13 cellular contexts compared by ENCODE assay signal in the genomic region with DNA sequence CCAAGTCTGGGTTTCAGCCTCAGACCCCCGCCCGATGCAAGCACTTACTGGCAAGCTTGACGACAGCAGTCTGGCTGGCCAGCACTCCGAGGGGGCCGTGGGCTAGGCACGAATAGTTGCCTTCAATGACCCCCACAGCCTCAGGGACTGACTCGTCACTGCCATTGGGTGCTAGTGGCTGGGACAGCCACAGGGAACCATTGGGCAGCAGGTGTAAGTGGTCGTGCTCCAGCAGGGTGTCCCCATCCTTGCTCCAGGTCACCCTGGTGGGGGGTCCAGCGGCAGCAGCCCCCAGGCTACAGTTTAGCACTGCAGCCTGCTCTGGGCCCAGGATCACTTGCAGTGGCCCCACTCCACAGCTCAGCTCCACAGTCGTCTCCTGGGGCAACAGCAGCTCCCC. TPM values are rescaled to one million over a fixed set of nuclear protein-coding genes. Genes with fewer than 3 reads are reported as not detected.
DNase-seq lines count a peak whose midpoint lies in the region; ATAC-seq and TF ChIP-seq lines count a peak whose summit lies in the region.
"Had no signal": no experiment of that assay in that cellular context is flagged by ENCODE, and none has a peak within 500 bp of the region (broad histone marks: within the 10 kb centered on the region; RNA-seq: fewer than 3 reads in every experiment).

No MANE protein-coding gene starts in this region.

- no peak overlapping the region for H4K8ac ChIP-seq in mesenchymal stem cell (ENCODE audit: low read length)

- intact Hi-C loops in psoas muscle (cut with DNase I), result no loop called here

- H2BK15ac ChIP-seq in mesenchymal stem cell (ENCODE audit: low read depth, poor library complexity, severe bottlenecking), result no peak overlapping the region

- H3K27ac ChIP-seq in GM23338 (ENCODE audit: low read depth) (no peak overlapping the region), mesenchymal stem cell (ENCODE audit: low read length, poor library complexity, severe bottlenecking) (peak overlapping the region; percentile 97), psoas muscle (peak overlapping the region; percentile 33)
- H3K27ac ChIP-seq: BLaER1 treated with 17β-estradiol and CSF1 and Interleukin-3, amounts not matched to agents 10 nM and 100 nM had no signal

- H2BK5ac ChIP-seq in mesenchymal stem cell (ENCODE audit: low read depth, low read length, poor library complexity, severe bottlenecking), result peak overlapping the region; percentile 0

- no peaks in the 10 kb centered on the region for H3K36me3 ChIP-seq in GM23338 (ENCODE audit: insufficient read depth)
- H3K36me3 ChIP-seq in mesenchymal stem cell (ENCODE audit: control insufficient read depth in 1 of 2, insufficient read depth in 2 of 2, low read depth in 1 of 2, low read length in 2 of 2), result peaks cover 0 to 3% of the 10 kb centered on the region in 2 experiments
- no peaks in the 10 kb centered on the region for H3K36me3 ChIP-seq in psoas muscle (ENCODE audit: insufficient read depth in 1 of 2, low read depth in 1 of 2)
- H3K36me3 ChIP-seq: BLaER1 treated with 17β-estradiol and CSF1 and Interleukin-3, amounts not matched to agents 10 nM and 100 nM had no signal

- H3K4ac ChIP-seq in mesenchymal stem cell (ENCODE audit: low read depth in 1 of 2, low read length in 2 of 2), result no peak overlapping the region

- H3K27me3 Mint-ChIP-seq in GM23338 (ENCODE audit: insufficient read depth, low read depth, poor library complexity), result peaks cover 21% of the 10 kb centered on the region
- H3K27me3 Mint-ChIP-seq in brain, result peaks cover 2% of the 10 kb centered on the region

- peaks cover 12% of the 10 kb centered on the region for H3K36me3 Mint-ChIP-seq in GM23338 (ENCODE audit: low read depth)
- peaks cover 6% of the 10 kb centered on the region for H3K36me3 Mint-ChIP-seq in brain
- H3K36me3 Mint-ChIP-seq: CD4-positive, CD25-positive, alpha-beta regulatory T cell had no signal

- no peak overlapping the region for H2AFZ ChIP-seq in GM23338
- H2AFZ ChIP-seq in mesenchymal stem cell (ENCODE audit: low read depth, low read length), result no peak overlapping the region

- H3K4me1 ChIP-seq in GM23338 (ENCODE audit: insufficient read depth) (peaks cover 41% of the 10 kb centered on the region), mesenchymal stem cell (ENCODE audit: control insufficient read depth, insufficient read depth, low read depth, low read length) (peaks cover 56% of the 10 kb centered on the region), psoas muscle (peaks cover 43% of the 10 kb centered on the region)

- H4K20me1 ChIP-seq in GM23338 (replicated peaks; ENCODE audit: insufficient read depth), result no peaks in the 10 kb centered on the region

- H2AK5ac ChIP-seq in mesenchymal stem cell (ENCODE audit: low read length, severe bottlenecking), result peak overlapping the region; percentile 99

- no peak for TF ChIP-seq CTCF in GM23338 (conservative IDR thresholded peaks at IDR 0.05; ENCODE audit: low read depth in 2 of 2)
- no peak for TF ChIP-seq CTCF in brain (conservative IDR thresholded peaks at IDR 0.05)
- no peak for TF ChIP-seq CTCF in psoas muscle (IDR thresholded peaks at IDR 0.05)

- no peaks in the 10 kb centered on the region for H3K9me3 ChIP-seq in mesenchymal stem cell (ENCODE audit: control insufficient read depth, low read length)
- no peaks in the 10 kb centered on the region for H3K9me3 ChIP-seq in psoas muscle
- H3K9me3 ChIP-seq: BLaER1 treated with 17β-estradiol and CSF1 and Interleukin-3, amounts not matched to agents 10 nM and 100 nM had no signal

- H3F3A ChIP-seq in GM23338 (replicated peaks; ENCODE audit: low read depth), result peaks cover 17% of the 10 kb centered on the region

- H3K4me1 Mint-ChIP-seq in GM23338 (peaks cover 55% of the 10 kb centered on the region), brain (peaks cover 84% of the 10 kb centered on the region)
- H3K4me1 Mint-ChIP-seq: CD4-positive, CD25-positive, alpha-beta regulatory T cell had no signal

- H2BK12ac ChIP-seq in mesenchymal stem cell (ENCODE audit: low read length in 2 of 2), result no peak overlapping the region

- no peak overlapping the region for H3K23ac ChIP-seq in mesenchymal stem cell (ENCODE audit: low read length in 2 of 2)

- ATAC-seq in GM23338, result no peak
- ATAC-seq in psoas muscle, result no peak
- no peak for ATAC-seq in GM19452 (IDR thresholded peaks at IDR 0.05; ENCODE audit: unreplicated experiment)

- peaks cover 11% of the 10 kb centered on the region; the same call in 1 of the 2 replicates for H3K79me2 ChIP-seq in GM23338 (replicated peaks; ENCODE audit: insufficient read depth)

- 87% methylated on average over 10 of the region's 10 CpGs for WGBS in mesenchymal stem cell
- 66 to 78% (median 68%) methylated on average over 10 of the region's 10 CpGs for WGBS in psoas muscle, 3 donors

- no peak overlapping the region for H3K9ac ChIP-seq in mesenchymal stem cell (ENCODE audit: low read length)
- H3K9ac ChIP-seq: BLaER1 treated with 17β-estradiol and CSF1 and Interleukin-3, amounts not matched to agents 10 nM and 100 nM had no signal

- H3K4me2 ChIP-seq in GM23338, result peak overlapping the region; percentile 9; the same call in 1 of the 2 replicates
- peak overlapping the region; percentile 30 for H3K4me2 ChIP-seq in mesenchymal stem cell (ENCODE audit: low read length, poor library complexity, severe bottlenecking)

- no peak overlapping the region for H3K27ac Mint-ChIP-seq in GM23338
- peak overlapping the region in 4 of 5 experiments; percentile 71 to 89 (median 76) for H3K27ac Mint-ChIP-seq in brain
- H3K27ac Mint-ChIP-seq: CD4-positive, CD25-positive, alpha-beta regulatory T cell had no signal

- H3K27me3 ChIP-seq in GM23338 (ENCODE audit: insufficient read depth) (no peaks in the 10 kb centered on the region), mesenchymal stem cell (ENCODE audit: control insufficient read depth in 1 of 2, insufficient read depth in 1 of 2, low read length in 2 of 2) (peaks cover 0 to 5% of the 10 kb centered on the region in 2 experiments), psoas muscle (ENCODE audit: insufficient read depth in 3 of 3, low read length in 2 of 3) (no peaks in the 10 kb centered on the region)

- DNase-seq in GM23338 (ENCODE audit: low spot score) (no peak), mesenchymal stem cell (no peak), psoas muscle (no peak), HuH-7 (ENCODE audit: low spot score) (no peak)
- no peak for DNase-seq in central memory CD4-positive, alpha-beta T cell
- DNase-seq: 8988T; CD4-positive, CD25-positive, alpha-beta regulatory T cell; DMS53; GF-D8 had no signal

- H3K79me1 ChIP-seq in mesenchymal stem cell (replicated peaks; ENCODE audit: low read length, poor library complexity, severe bottlenecking), result peaks cover 8% of the 10 kb centered on the region

- H3K14ac ChIP-seq in mesenchymal stem cell (ENCODE audit: low read length in 2 of 2), result no peak overlapping the region

- no peak overlapping the region for H2BK120ac ChIP-seq in mesenchymal stem cell (ENCODE audit: low read depth, low read length)

- no peak overlapping the region for H3K4me3 ChIP-seq in GM23338
- H3K4me3 ChIP-seq in mesenchymal stem cell (ENCODE audit: insufficient read depth in 1 of 2, low read depth in 1 of 2, low read length in 2 of 2), result no peak overlapping the region
- no peak overlapping the region for H3K4me3 ChIP-seq in psoas muscle
- H3K4me3 ChIP-seq: BLaER1 treated with 17β-estradiol and CSF1 and Interleukin-3, amounts not matched to agents 10 nM and 100 nM had no signal

- H4K91ac ChIP-seq in mesenchymal stem cell (ENCODE audit: low read length), result no peak overlapping the region

- no peak overlapping the region for H3K4me3 Mint-ChIP-seq in GM23338
- H3K4me3 Mint-ChIP-seq in brain, result no peak overlapping the region

- H3K9me2 ChIP-seq in GM23338 (ENCODE audit: insufficient read depth), result 0 out of 2 replicates have a peak, but pooled peaks cover 7% of the 10 kb centered on the region

- no peak overlapping the region for H3K18ac ChIP-seq in mesenchymal stem cell (ENCODE audit: low read depth in 1 of 2, low read length in 2 of 2)

- no peaks in the 10 kb centered on the region for H3K9me3 Mint-ChIP-seq in GM23338
- H3K9me3 Mint-ChIP-seq in brain, result no peaks in the 10 kb centered on the region
- H3K9me3 Mint-ChIP-seq: CD4-positive, CD25-positive, alpha-beta regulatory T cell had no signal

TF ChIP-seq in GM23338, 12 proteins besides CTCF, POLR2A, EP300 and RAD21 (continues in another document):
- TF ChIP-seq POLR2AphosphoS5 (IDR thresholded peaks at IDR 0.05; ENCODE audit: low read depth) (no peak), ZNF114 (CRISPR knock-in tag; IDR thresholded peaks at IDR 0.05) (no peak)

RNA-seq across cellular contexts. Expression of gene IGDCC4, which starts 11.8 kb away (rescaled TPM):
- total RNA-seq in GM23338 (2014; rRNA removed; shearing (Covaris generic)), result 8.4 and 9.6 TPM in 2 replicates
- polyA plus RNA-seq in GM23338 (2016; fragmentation: Nextera tagmentation; extraction: Ambion mirVana), result 7.2 and 7.5 TPM in 2 replicates
- polyA plus RNA-seq in brain (ENCODE audit: insufficient read depth, low read depth, low replicate concordance), result 1.4 TPM
- 14.9 TPM for polyA plus RNA-seq in mesenchymal stem cell (2013, experiment 1 of 2)
- polyA plus RNA-seq in mesenchymal stem cell (2013, experiment 2 of 2), result 17.1 TPM
- total RNA-seq in psoas muscle, result 10 to 100 TPM in 2 of 4 donors, 1 to 10 TPM in 2; 4.8 to 34.1 (median 10.4) TPM
- 1 to 10 TPM; 2.7 to 4.6 (median 3.8) TPM for polyA plus RNA-seq in psoas muscle

RNA-seq across cellular contexts. Expression of gene IGDCC3, which starts 33.2 kb away (rescaled TPM):
- total RNA-seq in GM23338 (2014; rRNA removed; shearing (Covaris generic)), result 26.3 and 30.7 TPM in 2 replicates
- polyA plus RNA-seq in GM23338 (2016; fragmentation: Nextera tagmentation; extraction: Ambion mirVana) (15.3 and 16.4 TPM in 2 replicates), brain (ENCODE audit: insufficient read depth, low read depth, low replicate concordance) (0.63 TPM), psoas muscle (not detected)
- polyA plus RNA-seq in mesenchymal stem cell (2013, experiment 1 of 2), result 4.8 TPM
- 4.8 TPM for polyA plus RNA-seq in mesenchymal stem cell (2013, experiment 2 of 2)
- not detected for total RNA-seq in psoas muscle
- total RNA-seq: CD4-positive, CD25-positive, alpha-beta regulatory T cell; H4 had no signal
- polyA plus RNA-seq: CD4-positive, CD25-positive, alpha-beta regulatory T cell had no signal
